Comparison of ENCODE assay signal across 33 cellular contexts in the genomic region with DNA sequence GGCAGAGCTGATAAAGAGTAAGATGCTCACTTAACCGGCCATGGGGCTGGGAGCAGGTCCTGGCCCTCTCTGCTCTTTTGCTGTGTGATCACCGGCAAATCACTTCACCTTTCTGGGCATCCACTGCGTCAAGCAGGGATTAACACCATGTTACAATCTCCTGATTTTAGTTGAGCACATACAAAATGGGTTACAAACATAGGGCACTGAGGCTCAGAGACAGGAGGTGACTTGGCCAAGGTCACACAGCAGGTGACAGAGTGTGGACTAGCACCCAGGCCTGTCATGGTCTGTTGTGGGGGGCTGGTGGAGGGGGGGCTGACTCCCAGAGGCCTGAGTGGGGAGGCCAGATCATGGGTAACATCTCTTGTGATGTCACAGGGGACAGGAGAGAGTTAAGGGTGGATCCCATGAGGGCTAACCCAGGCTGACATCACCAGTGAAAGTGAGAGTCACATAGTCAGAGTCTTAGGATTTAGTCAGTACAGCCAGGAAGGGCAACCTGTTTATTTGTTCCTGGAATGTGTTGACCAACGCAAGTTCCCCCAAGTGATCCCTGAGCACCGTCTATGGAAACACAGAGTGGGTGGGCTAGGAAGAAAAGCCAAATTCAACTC. TPM values are rescaled to one million over a fixed set of nuclear protein-coding genes. Genes with fewer than 3 reads are reported as not detected.
DNase-seq lines count a peak whose midpoint lies in the region; ATAC-seq, FAIRE-seq and TF ChIP-seq lines count a peak whose summit lies in the region.
"Had no signal": no experiment of that assay in that cellular context is flagged by ENCODE, and none has a peak within 500 bp of the region (broad histone marks: within the 10 kb centered on the region; RNA-seq: fewer than 3 reads in every experiment).

No MANE protein-coding gene starts in this region.

- H3K27me3 Mint-ChIP-seq in activated CD8-positive, alpha-beta T cell treated with anti-CD3 and anti-CD28 coated beads for 36 hours, result no peaks in the 10 kb centered on the region
- H3K27me3 Mint-ChIP-seq in activated CD8-positive, alpha-beta T cell treated with anti-CD3 and anti-CD28 coated beads, Interleukin-2, amount 10 ng/mL, durations not matched to agents 7 days and 5 days (ENCODE audit: low read depth), result peaks cover 3% of the 10 kb centered on the region

- 100% methylated on average over 4 of the region's 5 CpGs for WGBS in esophagus muscularis mucosa
- 82 to 89% methylated on average over 5 of the region's 5 CpGs for WGBS in pancreas, 2 donors

- H3K4me3 ChIP-seq in PC-9, result no peak overlapping the region
- no peak overlapping the region for H3K4me3 ChIP-seq in esophagus muscularis mucosa
- H3K4me3 ChIP-seq in subcutaneous abdominal adipose tissue (ENCODE audit: low read depth in 1 of 5, low read length in 5 of 5), result no peak overlapping the region
- no peak overlapping the region for H3K4me3 ChIP-seq in pancreas
- H3K4me3 ChIP-seq: breast epithelium, esophagus squamous epithelium, gastroesophageal sphincter, left ventricle myocardium inferior, MG63, SJSA1, spleen, thyroid gland had no signal

- POLR2A ChIA-PET in activated CD8-positive, alpha-beta T cell treated with anti-CD3 and anti-CD28 coated beads for 36 hours (lab: Charles Lee), result no interaction called here
- POLR2A ChIA-PET in activated CD8-positive, alpha-beta T cell treated with anti-CD3 and anti-CD28 coated beads, Interleukin-2, amount 10 ng/mL, durations not matched to agents 7 days and 5 days (lab: Charles Lee), result no interaction called here
- POLR2A ChIA-PET in PC-9 (lab: Charles Lee; ENCODE audit: unreplicated experiment), result interaction anchor here (0.6 to 1.2 kb wide), 2 partner anchors 12 to 84 kb away, joined by 4 to 10 read pairs; no protein-coding TSS in a partner anchor

- TF ChIP-seq POLR2A in esophagus muscularis mucosa (IDR thresholded peaks at IDR 0.05; ENCODE audit: low read depth), result no peak

- 0 out of 2 replicates have a peak overlapping the region, but pooled peaks have one; percentile 7 for H3K27ac ChIP-seq in PC-9
- H3K27ac ChIP-seq in esophagus muscularis mucosa (replicated peaks in 1 of 4), result peak overlapping the region in 3 of 4 donors; percentile 29 to 59 (median 56)
- peak overlapping the region; percentile 74 for H3K27ac ChIP-seq in subcutaneous abdominal adipose tissue (ENCODE audit: low read depth, low read length)
- no peak overlapping the region for H3K27ac ChIP-seq in pancreas
- H3K27ac ChIP-seq: SJSA1, thyroid gland had no signal

- no peak for TF ChIP-seq EP300 in esophagus muscularis mucosa (IDR thresholded peaks at IDR 0.05)

- peaks cover 36% of the 10 kb centered on the region for H3F3A ChIP-seq in PC-9 (ENCODE audit: insufficient read depth, low read depth)

- H3K36me3 ChIP-seq in PC-9 (ENCODE audit: low read depth), result no peaks in the 10 kb centered on the region
- no peaks in the 10 kb centered on the region for H3K36me3 ChIP-seq in esophagus muscularis mucosa
- H3K36me3 ChIP-seq in subcutaneous abdominal adipose tissue (ENCODE audit: control insufficient read depth in 5 of 5, insufficient read depth in 5 of 5, low read length in 5 of 5), result no peaks in the 10 kb centered on the region
- no peaks in the 10 kb centered on the region for H3K36me3 ChIP-seq in pancreas
- H3K36me3 ChIP-seq: breast epithelium, esophagus squamous epithelium, gastroesophageal sphincter, left ventricle myocardium inferior, MG63, SJSA1, spleen, thyroid gland had no signal

- H4K20me1 ChIP-seq in PC-9 (ENCODE audit: insufficient read depth), result no peaks in the 10 kb centered on the region

- no TSS peak for BruUV-seq in PC-9 (replicated peaks; lab: Mats Ljungman, UMichigan)

- no peak for DNase-seq in activated CD8-positive, alpha-beta T cell treated with anti-CD3 and anti-CD28 coated beads for 36 hours
- no peak for DNase-seq in activated CD8-positive, alpha-beta T cell treated with anti-CD3 and anti-CD28 coated beads, Interleukin-2, amount 10 ng/mL, durations not matched to agents 7 days and 5 days
- DNase-seq in PC-9 (no peak), esophagus muscularis mucosa (ENCODE audit: extremely low spot score) (no peak), pancreas (no peak)
- no peak for DNase-seq in activated CD4-positive, alpha-beta T cell treated with anti-CD3 and anti-CD28 coated beads for 4 hours
- DNase-seq: 8988T; activated CD4-positive, alpha-beta T cell treated with anti-CD3 and anti-CD28 coated beads for 1 hour; activated CD8-positive, alpha-beta memory T cell treated with anti-CD3 and anti-CD28 coated beads, Interleukin-2, amount 50 U/mL, for 48 hours; activated effector memory CD4-positive, alpha-beta T cell treated with anti-CD3 and anti-CD28 coated beads, Interleukin-2, amount 50 U/mL, for 16 hours; AML-193; effector memory CD4-positive, alpha-beta T cell; esophagus squamous epithelium; left ventricle myocardium inferior; midbrain; natural killer cell; NCI-H2081 treated with DMSO at 0.1 percent for 48 hours; NCI-H345; NCI-H748 treated with DMSO at 0.1 percent for 48 hours; retina; spleen; stimulated activated CD4-positive, alpha-beta T cell treated with anti-CD3 and anti-CD28 coated beads, Interleukin-4, amount 100 ng/mL, for 1 hour; stimulated activated naive CD4-positive, alpha-beta T cell; T-helper 1 cell; thyroid gland had no signal

- H3K4me1 ChIP-seq in PC-9 (replicated peaks; ENCODE audit: insufficient read depth) (peaks cover 36% of the 10 kb centered on the region), esophagus muscularis mucosa (peaks cover 0 to 35% (median 27%) of the 10 kb centered on the region in 4 donors), subcutaneous abdominal adipose tissue (ENCODE audit: control insufficient read depth in 5 of 5, insufficient read depth in 5 of 5, low read length in 5 of 5) (peaks cover 11 to 47% (median 35%) of the 10 kb centered on the region in 5 donors), pancreas (no peaks in the 10 kb centered on the region)
- H3K4me1 ChIP-seq: breast epithelium had no signal

- FAIRE-seq in pancreas (lab: Jason Lieb, UNC), result no peak
- FAIRE-seq: colon, islet of Langerhans had no signal

- no peaks in the 10 kb centered on the region for H3K4me1 Mint-ChIP-seq in activated CD8-positive, alpha-beta T cell treated with anti-CD3 and anti-CD28 coated beads for 36 hours (ENCODE audit: low read depth)
- peaks cover 2% of the 10 kb centered on the region for H3K4me1 Mint-ChIP-seq in activated CD8-positive, alpha-beta T cell treated with anti-CD3 and anti-CD28 coated beads, Interleukin-2, amount 10 ng/mL, durations not matched to agents 7 days and 5 days (ENCODE audit: low read depth)

- H3K9me3 ChIP-seq in PC-9 (ENCODE audit: insufficient read depth, low read depth) (no peaks in the 10 kb centered on the region), esophagus muscularis mucosa (no peaks in the 10 kb centered on the region), subcutaneous abdominal adipose tissue (ENCODE audit: control insufficient read depth in 5 of 5, low read length in 5 of 5) (no peaks in the 10 kb centered on the region), pancreas (no peaks in the 10 kb centered on the region)
- H3K9me3 ChIP-seq: breast epithelium, esophagus squamous epithelium, gastroesophageal sphincter, left ventricle myocardium inferior, MG63, SJSA1, spleen, thyroid gland had no signal

- H3K27ac Mint-ChIP-seq in activated CD8-positive, alpha-beta T cell treated with anti-CD3 and anti-CD28 coated beads for 36 hours, result no peak overlapping the region
- no peak overlapping the region for H3K27ac Mint-ChIP-seq in activated CD8-positive, alpha-beta T cell treated with anti-CD3 and anti-CD28 coated beads, Interleukin-2, amount 10 ng/mL, durations not matched to agents 7 days and 5 days
- H3K27ac Mint-ChIP-seq: natural killer cell had no signal

- no peaks in the 10 kb centered on the region for H3K27me3 ChIP-seq in PC-9 (ENCODE audit: insufficient read depth, low read depth)
- H3K27me3 ChIP-seq in esophagus muscularis mucosa, result no peaks in the 10 kb centered on the region
- no peaks in the 10 kb centered on the region for H3K27me3 ChIP-seq in subcutaneous abdominal adipose tissue (ENCODE audit: control insufficient read depth in 5 of 5, insufficient read depth in 4 of 5, low read length in 5 of 5)
- H3K27me3 ChIP-seq in pancreas, result no peaks in the 10 kb centered on the region
- H3K27me3 ChIP-seq: breast epithelium, esophagus squamous epithelium, gastroesophageal sphincter, MG63, SJSA1, spleen, thyroid gland had no signal

- H3K9ac ChIP-seq in subcutaneous abdominal adipose tissue (ENCODE audit: low read length in 5 of 5), result peak overlapping the region in 1 of 5 donors; percentile 21

- H3K79me2 ChIP-seq in PC-9 (ENCODE audit: low read depth), result no peaks in the 10 kb centered on the region

- intact Hi-C loops in activated CD8-positive, alpha-beta T cell treated with anti-CD3 and anti-CD28 coated beads for 36 hours (cut with micrococcal nuclease), result no loop called here
- intact Hi-C loops in PC-9 (cut with micrococcal nuclease; ENCODE audit: unreplicated experiment) (loop anchor here (2.0 kb wide), 1 partner anchor 27 kb away; a partner anchor contains a TSS), esophagus muscularis mucosa (cut with DNase I) (no loop called here), pancreas (cut with DNase I) (no loop called here)

- TF ChIP-seq CTCF in activated CD8-positive, alpha-beta T cell treated with anti-CD3 and anti-CD28 coated beads for 36 hours (IDR thresholded peaks at IDR 0.05), result no peak
- TF ChIP-seq CTCF in PC-9 (conservative IDR thresholded peaks at IDR 0.05) (no peak), esophagus muscularis mucosa (IDR thresholded peaks at IDR 0.05) (no peak), pancreas (IDR thresholded peaks at IDR 0.05) (no peak)

- H3K9me3 Mint-ChIP-seq in activated CD8-positive, alpha-beta T cell treated with anti-CD3 and anti-CD28 coated beads for 36 hours, result no peaks in the 10 kb centered on the region
- H3K9me3 Mint-ChIP-seq in activated CD8-positive, alpha-beta T cell treated with anti-CD3 and anti-CD28 coated beads, Interleukin-2, amount 10 ng/mL, durations not matched to agents 7 days and 5 days (ENCODE audit: insufficient read depth), result no peaks in the 10 kb centered on the region
- H3K9me3 Mint-ChIP-seq: natural killer cell had no signal

- H3K9me2 ChIP-seq in PC-9 (ENCODE audit: insufficient read depth), result no peaks in the 10 kb centered on the region

- CTCF ChIA-PET in activated CD8-positive, alpha-beta T cell treated with anti-CD3 and anti-CD28 coated beads for 36 hours (lab: Charles Lee), result no interaction called here
- CTCF ChIA-PET in activated CD8-positive, alpha-beta T cell treated with anti-CD3 and anti-CD28 coated beads, Interleukin-2, amount 10 ng/mL, durations not matched to agents 7 days and 5 days (lab: Charles Lee), result interaction anchor here (1.0 kb wide), 1 partner anchor 27 kb away, joined by 3 read pairs; no protein-coding TSS in a partner anchor
- CTCF ChIA-PET in PC-9 (lab: Charles Lee), result no interaction called here

- no peaks in the 10 kb centered on the region for H3K36me3 Mint-ChIP-seq in activated CD8-positive, alpha-beta T cell treated with anti-CD3 and anti-CD28 coated beads for 36 hours (ENCODE audit: low read depth)
- no peaks in the 10 kb centered on the region for H3K36me3 Mint-ChIP-seq in activated CD8-positive, alpha-beta T cell treated with anti-CD3 and anti-CD28 coated beads, Interleukin-2, amount 10 ng/mL, durations not matched to agents 7 days and 5 days (ENCODE audit: low read depth)
- H3K36me3 Mint-ChIP-seq: natural killer cell had no signal

- peak overlapping the region; percentile 35; the same call in 1 of the 2 replicates for H3K4me2 ChIP-seq in PC-9

- H3K4me3 Mint-ChIP-seq in activated CD8-positive, alpha-beta T cell treated with anti-CD3 and anti-CD28 coated beads for 36 hours, result no peak overlapping the region
- H3K4me3 Mint-ChIP-seq in activated CD8-positive, alpha-beta T cell treated with anti-CD3 and anti-CD28 coated beads, Interleukin-2, amount 10 ng/mL, durations not matched to agents 7 days and 5 days, result no peak overlapping the region
- H3K4me3 Mint-ChIP-seq: natural killer cell had no signal

- H2AFZ ChIP-seq in PC-9, result no peak overlapping the region

- peak; percentile 72 for ATAC-seq in activated CD8-positive, alpha-beta T cell treated with anti-CD3 and anti-CD28 coated beads for 36 hours
- ATAC-seq in activated CD8-positive, alpha-beta T cell treated with anti-CD3 and anti-CD28 coated beads, Interleukin-2, amount 10 ng/mL, durations not matched to agents 7 days and 5 days, result no peak
- ATAC-seq in pancreas, result no peak
- no peak for ATAC-seq in HG03139 (IDR thresholded peaks at IDR 0.05; ENCODE audit: unreplicated experiment)
- ATAC-seq: gastroesophageal sphincter, natural killer cell had no signal

RNA-seq across cellular contexts. Expression of a gene that starts 27.8 kb away (rescaled TPM):
- total RNA-seq in activated CD8-positive, alpha-beta T cell treated with anti-CD3 and anti-CD28 coated beads for 36 hours, result 10 to 100 TPM in 1 of 2 experiments, 1 to 10 TPM in 1; 7.8 to 11.0 TPM
- total RNA-seq in activated CD8-positive, alpha-beta T cell treated with anti-CD3 and anti-CD28 coated beads, Interleukin-2, amount 10 ng/mL, durations not matched to agents 7 days and 5 days, result 10 to 100 TPM; 23.1 to 26.6 TPM
- 7.9 and 9.9 TPM in 2 replicates for total RNA-seq in PC-9 (2021)
- 1 to 10 TPM; 5.1 to 9.3 (median 8.4) TPM for total RNA-seq in esophagus muscularis mucosa
- total RNA-seq in pancreas, result 10 to 100 TPM; 24.3 to 72.7 (median 31.8) TPM
- polyA plus RNA-seq in pancreas, result 10 to 100 TPM; 33.4 to 92.9 TPM

Comparison
In these comparisons a context has a peak if more than half of its experiments do, and no peak if none do; other contexts are left out.
1. H3K27ac ChIP-seq: peak in PC-9 (single experiment), esophagus muscularis mucosa (3 of 4) and subcutaneous abdominal adipose tissue (single experiment); none in pancreas (0 of 4).